1 cellular context compared by ENCODE assay signal in genomic region chr1:16644179-16645043, GRCh38.
TF ChIP-seq lines count a peak whose summit lies in the region.

No MANE protein-coding gene starts in this region.

TF ChIP-seq in HepG2, 621 proteins besides CTCF, POLR2A, EP300 and RAD21 (continued from another document and continues in another):
- peak; percentile 96; the same call in 1 of the 2 replicates for TF ChIP-seq FUBP1 (CRISPR knock-in tag; IDR thresholded peaks at IDR 0.05; ENCODE audit: borderline replicate concordance)
- peak; percentile 77; the same call in 1 of the 2 replicates for TF ChIP-seq GMEB2 (CRISPR knock-in tag; IDR thresholded peaks at IDR 0.05; ENCODE audit: low read depth)
- no peak; the same call in none of the 2 replicates for TF ChIP-seq AFF4 (CRISPR knock-in tag; IDR thresholded peaks at IDR 0.05)
- TF ChIP-seq KDM1A (CRISPR knock-in tag; IDR thresholded peaks at IDR 0.05), result peak; percentile 93
- TF ChIP-seq ZNF292 (CRISPR knock-in tag; IDR thresholded peaks at IDR 0.05; ENCODE audit: borderline replicate concordance, low read depth), result 0 out of 2 replicates have a peak, but pooled peaks have one; percentile 31
- TF ChIP-seq ZNF431 (CRISPR knock-in tag; IDR thresholded peaks at IDR 0.05; ENCODE audit: borderline replicate concordance, low read depth), result no peak
- TF ChIP-seq ZSCAN30 (CRISPR knock-in tag; IDR thresholded peaks at IDR 0.05), result peak; percentile 74; the same call in 1 of the 2 replicates
- no peak for TF ChIP-seq SP4 (CRISPR knock-in tag; IDR thresholded peaks at IDR 0.05)
- TF ChIP-seq ZNF788 (CRISPR knock-in tag; IDR thresholded peaks at IDR 0.05; ENCODE audit: borderline replicate concordance), result peak; percentile 100
- peak; percentile 87; the same call in 1 of the 2 replicates for TF ChIP-seq ZSCAN12 (CRISPR knock-in tag; IDR thresholded peaks at IDR 0.05)
- TF ChIP-seq CENPT (CRISPR knock-in tag; IDR thresholded peaks at IDR 0.05; ENCODE audit: low read depth), result peak; percentile 57
- TF ChIP-seq ZNF574 (CRISPR knock-in tag; IDR thresholded peaks at IDR 0.05), result peak; percentile 97
- no peak for TF ChIP-seq HMGA1 (CRISPR knock-in tag; conservative IDR thresholded peaks at IDR 0.05)
- TF ChIP-seq ZNF598 (CRISPR knock-in tag; IDR thresholded peaks at IDR 0.05; ENCODE audit: borderline replicate concordance), result peak; percentile 94
- TF ChIP-seq ZC3H4 (CRISPR knock-in tag; IDR thresholded peaks at IDR 0.05; ENCODE audit: borderline replicate concordance), result peak; percentile 96; the same call in 1 of the 2 replicates
- TF ChIP-seq ATF6 (CRISPR knock-in tag; conservative IDR thresholded peaks at IDR 0.05), result 0 out of 2 replicates have a peak, but pooled peaks have one; percentile 53
- no peak; the same call in 1 of the 2 replicates for TF ChIP-seq ZNF484 (CRISPR knock-in tag; IDR thresholded peaks at IDR 0.05; ENCODE audit: borderline replicate concordance, low read depth)
- TF ChIP-seq MXD1 (CRISPR knock-in tag; IDR thresholded peaks at IDR 0.05), result peak; percentile 98
- TF ChIP-seq SRF (IDR thresholded peaks at IDR 0.05; ENCODE audit: low read depth, low read length), result peak; percentile 59; the same call in 1 of the 2 replicates
- peak; percentile 96 for TF ChIP-seq SNAPC4 (CRISPR knock-in tag; IDR thresholded peaks at IDR 0.05)
- peak; percentile 68; the same call in 1 of the 2 replicates for TF ChIP-seq TBX3 (IDR thresholded peaks at IDR 0.05; ENCODE audit: borderline replicate concordance)
- TF ChIP-seq EEA1 (CRISPR knock-in tag; IDR thresholded peaks at IDR 0.05; ENCODE audit: borderline replicate concordance), result peak; percentile 99
- TF ChIP-seq ZNF329 (CRISPR knock-in tag; IDR thresholded peaks at IDR 0.05; ENCODE audit: low read depth), result peak; percentile 79
- TF ChIP-seq REST (IDR thresholded peaks at IDR 0.05; ENCODE audit: borderline replicate concordance in 1 of 2, low read depth in 1 of 2, low read length in 2 of 2), result peak in 1 of 2 experiments; percentile 78; a peak in 1 of 4 replicates
- TF ChIP-seq ZNF766 (CRISPR knock-in tag; IDR thresholded peaks at IDR 0.05; ENCODE audit: borderline replicate concordance), result peak; percentile 97; the same call in 1 of the 2 replicates
- no peak for TF ChIP-seq ZNF296 (CRISPR knock-in tag; conservative IDR thresholded peaks at IDR 0.05)
- peak; percentile 58 for TF ChIP-seq NFYC (CRISPR knock-in tag; IDR thresholded peaks at IDR 0.05)
- peak; percentile 95; the same call in 1 of the 2 replicates for TF ChIP-seq TSC22D2 (CRISPR knock-in tag; IDR thresholded peaks at IDR 0.05; ENCODE audit: borderline replicate concordance)
- peak; percentile 89 for TF ChIP-seq MYNN (CRISPR knock-in tag; IDR thresholded peaks at IDR 0.05; ENCODE audit: low read depth)
